11 cellular contexts compared by ENCODE assay signal in the genomic region with DNA sequence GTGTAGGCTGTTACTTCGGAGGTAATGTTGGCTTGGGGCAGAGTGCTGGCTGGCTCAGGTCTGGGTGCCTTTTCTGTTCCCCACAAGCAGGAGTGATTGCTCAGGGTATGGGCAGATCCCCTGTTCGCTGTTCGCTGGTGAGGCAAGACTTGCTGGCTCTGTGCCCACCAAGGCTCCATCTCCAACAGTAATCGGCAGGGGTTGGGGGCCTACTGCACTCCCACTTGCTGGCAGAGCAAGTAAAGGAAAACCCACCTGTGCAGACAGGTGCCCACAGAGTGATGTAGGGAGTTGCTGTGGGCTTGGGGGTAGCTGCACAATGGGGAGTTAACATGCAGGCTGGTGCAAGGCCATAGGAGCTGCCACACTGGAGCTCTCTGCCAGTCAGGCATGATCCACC. TPM values are rescaled to one million over a fixed set of nuclear protein-coding genes. Genes with fewer than 3 reads are reported as not detected.
"Had no signal": no experiment of that assay in that cellular context is flagged by ENCODE, and none has a peak within 500 bp of the region (broad histone marks: within the 10 kb centered on the region; RNA-seq: fewer than 3 reads in every experiment).

No MANE protein-coding gene starts in this region.

- DNase-seq: GM23248, GOT3, H7, HFFc6 had no signal

- H3K9ac ChIP-seq: GM23248 had no signal

- H3K36me3 Mint-ChIP-seq: IgD-negative memory B cell had no signal

- H3K27ac Mint-ChIP-seq: HFFc6, IgD-negative memory B cell had no signal

- H3K9me3 ChIP-seq: HAP-1 had no signal

- H3K9me3 Mint-ChIP-seq: HFFc6, IgD-negative memory B cell had no signal

- ATAC-seq: HCT116, HepG2 had no signal

- H3K4me3 ChIP-seq: GM23248, HAP-1 had no signal

- H3K4me1 Mint-ChIP-seq: IgD-negative memory B cell had no signal

- H3K36me3 ChIP-seq: HAP-1 had no signal

- H3K27ac ChIP-seq: GM23248, HL-60 had no signal

- H3K4me3 Mint-ChIP-seq: HFFc6 had no signal

- H3K4me1 ChIP-seq: HAP-1 had no signal

RNA-seq across cellular contexts. Expression of a gene that starts 8.0 kb away (rescaled TPM):
- total RNA-seq: HepG2 had no signal
- polyA plus RNA-seq: HepG2 had no signal

RNA-seq across cellular contexts. Expression of a gene that starts 28.3 kb away (rescaled TPM):
- total RNA-seq: GM23248 had no signal

RNA-seq across cellular contexts. Expression of a gene that starts 44.3 kb away (rescaled TPM):
- total RNA-seq: GM23248, H4, H7, HepG2, HFFc6, HT1080 had no signal
- polyA plus RNA-seq: GM23248, HepG2, IgD-negative memory B cell had no signal
